In the genomic region with DNA sequence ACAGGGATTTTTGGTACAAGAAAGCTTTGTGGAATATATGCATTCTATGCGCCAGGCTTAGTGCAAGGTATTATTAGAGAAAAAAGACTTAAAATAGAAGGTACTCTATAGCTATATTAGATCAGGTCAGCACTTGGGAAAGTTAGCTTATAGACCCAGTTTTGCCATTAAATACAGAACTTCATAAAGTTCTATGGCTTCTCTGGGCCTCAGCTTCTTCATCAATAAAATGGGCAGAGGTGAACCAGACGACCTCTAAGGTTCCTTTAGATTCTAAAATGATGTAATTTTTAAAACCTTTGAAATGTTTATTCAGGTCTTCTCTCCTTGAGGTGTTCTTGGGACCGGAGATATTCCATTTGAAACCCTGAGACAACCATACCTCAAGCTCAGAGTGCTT, we compare ENCODE assay signal across 28 cellular contexts. TPM values are rescaled to one million over a fixed set of nuclear protein-coding genes. Genes with fewer than 3 reads are reported as not detected.
A peak's percentile ranks its signal among the peaks of the same experiment; 100 is the strongest.
DNase-seq lines count a peak whose midpoint lies in the region; ATAC-seq, FAIRE-seq and TF ChIP-seq lines count a peak whose summit lies in the region.
"Had no signal": no experiment of that assay in that cellular context is flagged by ENCODE, and none has a peak within 500 bp of the region (broad histone marks: within the 10 kb centered on the region; RNA-seq: fewer than 3 reads in every experiment).

No MANE protein-coding gene starts in this region.

- no peaks in the 10 kb centered on the region for H3K9me1 ChIP-seq in K562 (ENCODE audit: control insufficient read depth, insufficient read depth, low read length)

- TF ChIP-seq RAD21 in K562 (CRISPR knock-in tag; conservative IDR thresholded peaks at IDR 0.05 in 1 of 2, IDR thresholded peaks at IDR 0.05 in 1 of 2): no peak

- BruUV-seq in K562 (replicated peaks; lab: Mats Ljungman, UMichigan): no TSS peak

- H3K36me3 ChIP-seq in K562 (ENCODE audit: control insufficient read depth, insufficient read depth, low read length): peaks cover 70% of the 10 kb centered on the region
- no peaks in the 10 kb centered on the region for H3K36me3 ChIP-seq in testis (ENCODE audit: low read depth, missing control alignments)

- H3K36me3 Mint-ChIP-seq in stimulated activated naive CD8-positive, alpha-beta T cell treated with anti-CD3 and anti-CD28 coated beads, Interleukin-15, Interleukin-2, amounts not matched to agents 100 ng/mL and 50 ng/mL, for 24 hours (ENCODE audit: low read depth): peaks cover 42% of the 10 kb centered on the region
- peaks cover 28% of the 10 kb centered on the region for H3K36me3 Mint-ChIP-seq in activated naive CD8-positive, alpha-beta T cell treated with anti-CD3 and anti-CD28 coated beads, Interleukin-2, amount 50 U/mL, for 24 hours (ENCODE audit: low read depth)

- CTCF ChIA-PET in K562 (lab: Yijun Ruan, JAX; ENCODE audit: low intra/inter-chr PET ratio): no interaction called here

- H3K27ac Mint-ChIP-seq in stimulated activated naive CD8-positive, alpha-beta T cell treated with anti-CD3 and anti-CD28 coated beads, Interleukin-15, Interleukin-2, amounts not matched to agents 100 ng/mL and 50 ng/mL, for 24 hours: peak overlapping the region; percentile 28
- H3K27ac Mint-ChIP-seq in activated naive CD8-positive, alpha-beta T cell treated with anti-CD3 and anti-CD28 coated beads, Interleukin-2, amount 50 U/mL, for 24 hours: no peak overlapping the region

- no peaks in the 10 kb centered on the region for H3K4me1 ChIP-seq in K562 (replicated peaks in 1 of 2; ENCODE audit: control insufficient read depth in 2 of 2, insufficient read depth in 2 of 2, low read length in 2 of 2)
- no peaks in the 10 kb centered on the region for H3K4me1 ChIP-seq in testis
- H3K4me1 ChIP-seq: BE2C, BLaER1 had no signal

- no peaks in the 10 kb centered on the region for H3K27me3 Mint-ChIP-seq in stimulated activated naive CD8-positive, alpha-beta T cell treated with anti-CD3 and anti-CD28 coated beads, Interleukin-15, Interleukin-2, amounts not matched to agents 100 ng/mL and 50 ng/mL, for 24 hours
- no peaks in the 10 kb centered on the region for H3K27me3 Mint-ChIP-seq in activated naive CD8-positive, alpha-beta T cell treated with anti-CD3 and anti-CD28 coated beads, Interleukin-2, amount 50 U/mL, for 24 hours
- H3K27me3 Mint-ChIP-seq: CD4-positive, alpha-beta memory T cell; CD4-positive, CD25-positive, alpha-beta regulatory T cell; CD8-positive, alpha-beta memory T cell had no signal

- no peak for TF ChIP-seq EP300 in K562 (IDR thresholded peaks at IDR 0.05; ENCODE audit: low read length)

- H4K20me1 ChIP-seq in K562 (replicated peaks; ENCODE audit: control insufficient read depth, insufficient read depth, low read length): no peaks in the 10 kb centered on the region
- H4K20me1 ChIP-seq: BLaER1 had no signal

- no peak for ATAC-seq in stimulated activated naive CD8-positive, alpha-beta T cell treated with anti-CD3 and anti-CD28 coated beads, Interleukin-15, Interleukin-2, amounts not matched to agents 100 U/mL and 50 U/mL, for 24 hours
- no peak for ATAC-seq in K562
- ATAC-seq in activated naive CD8-positive, alpha-beta T cell treated with anti-CD3 and anti-CD28 coated beads, Interleukin-2, amount 50 U/mL, for 24 hours: no peak
- ATAC-seq: GM12878 had no signal

- H3K9me3 ChIP-seq in K562 (replicated peaks; ENCODE audit: control insufficient read depth, insufficient read depth, low read depth, low read length) (no peaks in the 10 kb centered on the region), testis (no peaks in the 10 kb centered on the region)
- H3K9me3 ChIP-seq: BE2C, BLaER1 had no signal

- no peak for FAIRE-seq in K562 (lab: Jason Lieb, UNC)
- FAIRE-seq: A204.1, GM12878, GM12892, GM18507 had no signal

- 83% methylated on average over 3 of the region's 3 CpGs for WGBS in K562 (ENCODE audit: insufficient coverage, low coverage, missing lambda C conversion rate)
- WGBS in testis, 2 donors: 95 to 98% methylated on average over 3 of the region's 3 CpGs

- no peak overlapping the region for H3K9ac ChIP-seq in K562 (ENCODE audit: insufficient read depth in 1 of 2, low read depth in 2 of 2, low read length in 2 of 2)
- H3K9ac ChIP-seq: BLaER1 had no signal

- no peaks in the 10 kb centered on the region for H3K27me3 ChIP-seq in K562 (ENCODE audit: control insufficient read depth in 2 of 2, insufficient read depth in 2 of 2, low read length in 2 of 2)
- no peaks in the 10 kb centered on the region for H3K27me3 ChIP-seq in testis
- H3K27me3 ChIP-seq: BE2C, BLaER1 had no signal

- H3K27ac ChIP-seq in K562 (ENCODE audit: extremely low read depth, low read depth, low read length) (no peak overlapping the region), testis (no peak overlapping the region)
- H3K27ac ChIP-seq: BLaER1 had no signal

- no peaks in the 10 kb centered on the region for H3K79me2 ChIP-seq in K562 (ENCODE audit: control insufficient read depth, insufficient read depth, low read length)

- intact Hi-C loops in K562 (cut with micrococcal nuclease) (no loop called here), testis (cut with DNase I; ENCODE audit: low total_unique reads) (no loop called here)

- in situ Hi-C loops in K562 (cut with MboI): no loop called here

- H3K4me2 ChIP-seq in K562 (ENCODE audit: insufficient read depth, low read length): no peak overlapping the region
- H3K4me2 ChIP-seq: BLaER1 had no signal

- TF ChIP-seq POLR2A in K562 (conservative IDR thresholded peaks at IDR 0.05): no peak
- no peak for TF ChIP-seq POLR2A in testis (IDR thresholded peaks at IDR 0.05)

- no peak overlapping the region for H2AFZ ChIP-seq in K562 (ENCODE audit: low read depth, low read length)

- TF ChIP-seq CTCF in K562 (IDR thresholded peaks at IDR 0.05 in 2 of 3, conservative IDR thresholded peaks at IDR 0.05 in 1 of 3; ENCODE audit: insufficient read depth in 2 of 3, low read depth in 1 of 3, low read length in 3 of 3): no peak
- no peak for TF ChIP-seq CTCF in testis (IDR thresholded peaks at IDR 0.05)

- H3K9me3 Mint-ChIP-seq in stimulated activated naive CD8-positive, alpha-beta T cell treated with anti-CD3 and anti-CD28 coated beads, Interleukin-15, Interleukin-2, amounts not matched to agents 100 ng/mL and 50 ng/mL, for 24 hours: no peaks in the 10 kb centered on the region
- H3K9me3 Mint-ChIP-seq in activated naive CD8-positive, alpha-beta T cell treated with anti-CD3 and anti-CD28 coated beads, Interleukin-2, amount 50 U/mL, for 24 hours: no peaks in the 10 kb centered on the region
- H3K9me3 Mint-ChIP-seq: CD14-positive monocyte; CD4-positive, alpha-beta memory T cell; CD4-positive, CD25-positive, alpha-beta regulatory T cell; CD8-positive, alpha-beta memory T cell had no signal

- H3K4me3 ChIP-seq in K562 (no peak overlapping the region), testis (no peak overlapping the region)
- H3K4me3 ChIP-seq: BLaER1, GM12878 had no signal

- H3K4me3 Mint-ChIP-seq in stimulated activated naive CD8-positive, alpha-beta T cell treated with anti-CD3 and anti-CD28 coated beads, Interleukin-15, Interleukin-2, amounts not matched to agents 100 ng/mL and 50 ng/mL, for 24 hours: no peak overlapping the region
- no peak overlapping the region for H3K4me3 Mint-ChIP-seq in activated naive CD8-positive, alpha-beta T cell treated with anti-CD3 and anti-CD28 coated beads, Interleukin-2, amount 50 U/mL, for 24 hours
- H3K4me3 Mint-ChIP-seq: CD14-positive monocyte; CD4-positive, alpha-beta memory T cell; CD8-positive, alpha-beta memory T cell had no signal

- DNase-seq in stimulated activated naive CD8-positive, alpha-beta T cell treated with anti-CD3 and anti-CD28 coated beads, Interleukin-15, Interleukin-2, amounts not matched to agents 100 U/mL and 50 U/mL, for 24 hours: no peak
- DNase-seq in K562 (ENCODE audit: extremely low read depth in 1 of 4, low spot score in 3 of 4) (no peak), testis (no peak)
- no peak for DNase-seq in activated naive CD8-positive, alpha-beta T cell treated with anti-CD3 and anti-CD28 coated beads, Interleukin-2, amount 50 U/mL, for 24 hours
- DNase-seq: 8988T; ACHN; BE2C; C1 segment of cervical spinal cord; CD4-positive, alpha-beta memory T cell; CD4-positive, CD25-positive, alpha-beta regulatory T cell; CD8-positive, alpha-beta memory T cell; COR-L47; DMS 273 treated with DMSO at 0.1 percent for 48 hours; DMS153; DMS53; DMS79; DND-41; EL; GDM1 had no signal

- POLR2A ChIA-PET in K562 (lab: Yijun Ruan, JAX): interaction anchor here (0.8 to 1.6 kb wide), 6 partner anchors 10 to 890 kb away, joined by 3 to 8 read pairs (median 4); a partner anchor contains a TSS

- H3K4me1 Mint-ChIP-seq in stimulated activated naive CD8-positive, alpha-beta T cell treated with anti-CD3 and anti-CD28 coated beads, Interleukin-15, Interleukin-2, amounts not matched to agents 100 ng/mL and 50 ng/mL, for 24 hours (ENCODE audit: low read depth): no peaks in the 10 kb centered on the region
- peaks cover 2% of the 10 kb centered on the region for H3K4me1 Mint-ChIP-seq in activated naive CD8-positive, alpha-beta T cell treated with anti-CD3 and anti-CD28 coated beads, Interleukin-2, amount 50 U/mL, for 24 hours
- H3K4me1 Mint-ChIP-seq: CD4-positive, alpha-beta memory T cell; CD4-positive, CD25-positive, alpha-beta regulatory T cell had no signal

RNA-seq across cellular contexts. Expression of a gene that starts 7.1 kb away (rescaled TPM):
- total RNA-seq in K562 (2011; cell fraction: chromatin; rRNA removed; ENCODE audit: low replicate concordance): 149 and 200 TPM in 2 replicates
- total RNA-seq in K562 (2011; cell fraction: nucleolus; rRNA removed): 156 TPM in 2 replicates
- total RNA-seq in K562 (2011; cell fraction: nucleoplasm; rRNA removed): 170 and 172 TPM in 2 replicates
- total RNA-seq in K562 (2014; rRNA removed) (92.1 and 99.8 TPM in 2 replicates), K562 (2014; rRNA removed; fragmentation: Illumina TruSeq; extraction: Trizol) (147 and 150 TPM in 2 replicates), K562 (2015; rRNA removed; fragmentation: Illumina TruSeq; extraction: Trizol) (134 and 138 TPM in 2 replicates), K562 (2021) (126 and 135 TPM in 2 replicates), testis (10 to 100 TPM; 62.4 to 63.3 TPM)
- polyA plus RNA-seq in K562 (2011; rRNA removed) (181 and 190 TPM in 2 replicates), K562 (2014; fragmentation: Illumina TruSeq; extraction: Trizol) (139 and 142 TPM in 2 replicates), K562 (2014; fragmentation: Nextera tagmentation; extraction: Ambion mirVana) (10 to 100 TPM; 33.8 to 45.0 TPM), K562 (2014; rRNA removed) (163 and 169 TPM in 2 replicates), testis (ENCODE audit: insufficient read depth, low read depth, low replicate concordance) (82.5 TPM)
- 120 and 165 TPM in 2 replicates for polyA plus RNA-seq in K562 (2011; cell fraction: cytosol; rRNA removed)
- polyA plus RNA-seq in K562 (2011; cell fraction: nucleus; rRNA removed): 78.9 and 103 TPM in 2 replicates
- 118 and 164 TPM in 2 replicates for polyA plus RNA-seq in K562 (2012)
- polyA minus RNA-seq in K562 (2011; rRNA and poly(A)+ RNA removed): 106 and 114 TPM in 2 replicates
- polyA minus RNA-seq in K562 (2011; cell fraction: cytosol; rRNA and poly(A)+ RNA removed): 30.3 and 31.9 TPM in 2 replicates
- 22.1 and 38.5 TPM in 2 replicates for polyA minus RNA-seq in K562 (2011; cell fraction: nucleus; rRNA and poly(A)+ RNA removed)

RNA-seq across cellular contexts. Expression of a gene that starts 8.6 kb away (rescaled TPM):
- 232 and 281 TPM in 2 replicates for total RNA-seq in K562 (2011; cell fraction: chromatin; rRNA removed; ENCODE audit: low replicate concordance)
- total RNA-seq in K562 (2011; cell fraction: nucleolus; rRNA removed): 149 and 156 TPM in 2 replicates
- total RNA-seq in K562 (2011; cell fraction: nucleoplasm; rRNA removed): 189 and 239 TPM in 2 replicates
- total RNA-seq in K562 (2014; rRNA removed): 103 and 130 TPM in 2 replicates
- total RNA-seq in K562 (2014; rRNA removed; fragmentation: Illumina TruSeq; extraction: Trizol): 149 and 156 TPM in 2 replicates
- total RNA-seq in K562 (2015; rRNA removed; fragmentation: Illumina TruSeq; extraction: Trizol): 164 and 168 TPM in 2 replicates
- 365 and 375 TPM in 2 replicates for total RNA-seq in K562 (2021)
- 107 and 183 TPM in 2 replicates for polyA plus RNA-seq in K562 (2011; rRNA removed)
- 101 and 152 TPM in 2 replicates for polyA plus RNA-seq in K562 (2011; cell fraction: cytosol; rRNA removed)
- polyA plus RNA-seq in K562 (2011; cell fraction: nucleus; rRNA removed): 173 and 189 TPM in 2 replicates
- polyA plus RNA-seq in K562 (2012): 183 and 226 TPM in 2 replicates
- polyA plus RNA-seq in K562 (2014; fragmentation: Illumina TruSeq; extraction: Trizol): 301 and 390 TPM in 2 replicates
- polyA plus RNA-seq in K562 (2014; fragmentation: Nextera tagmentation; extraction: Ambion mirVana): 100 to 1,000 TPM in 1 of 2 experiments, 10 to 100 TPM in 1; 99.9 to 239 TPM
- polyA plus RNA-seq in K562 (2014; rRNA removed): 109 and 122 TPM in 2 replicates
- polyA minus RNA-seq in K562 (2011; rRNA and poly(A)+ RNA removed): 150 and 226 TPM in 2 replicates
- polyA minus RNA-seq in K562 (2011; cell fraction: cytosol; rRNA and poly(A)+ RNA removed): 315 and 351 TPM in 2 replicates
- polyA minus RNA-seq in K562 (2011; cell fraction: nucleus; rRNA and poly(A)+ RNA removed): 64.2 and 101 TPM in 2 replicates
- 10 to 100 TPM; 67.8 to 70.2 TPM for total RNA-seq in testis
- polyA plus RNA-seq in testis (ENCODE audit: insufficient read depth, low read depth, low replicate concordance): 63.8 TPM

RNA-seq across cellular contexts. Expression of a gene that starts 25.1 kb away (rescaled TPM):
- 615 and 739 TPM in 2 replicates for total RNA-seq in K562 (2011; cell fraction: chromatin; rRNA removed; ENCODE audit: low replicate concordance)
- total RNA-seq in K562 (2011; cell fraction: nucleolus; rRNA removed): 296 and 318 TPM in 2 replicates
- total RNA-seq in K562 (2011; cell fraction: nucleoplasm; rRNA removed): 263 and 299 TPM in 2 replicates
- total RNA-seq in K562 (2014; rRNA removed): 25.0 and 25.6 TPM in 2 replicates
- total RNA-seq in K562 (2014; rRNA removed; fragmentation: Illumina TruSeq; extraction: Trizol): 25.9 and 26.0 TPM in 2 replicates
- 21.6 and 21.7 TPM in 2 replicates for total RNA-seq in K562 (2015; rRNA removed; fragmentation: Illumina TruSeq; extraction: Trizol)
- 40.2 and 51.4 TPM in 2 replicates for total RNA-seq in K562 (2021)
- 66.1 and 134 TPM in 2 replicates for polyA plus RNA-seq in K562 (2011; rRNA removed)
- 22.2 and 36.4 TPM in 2 replicates for polyA plus RNA-seq in K562 (2011; cell fraction: cytosol; rRNA removed)
- polyA plus RNA-seq in K562 (2011; cell fraction: nucleus; rRNA removed): 942 and 1,795 TPM in 2 replicates
- polyA plus RNA-seq in K562 (2012): 42.1 and 71.3 TPM in 2 replicates
- polyA plus RNA-seq in K562 (2014; fragmentation: Illumina TruSeq; extraction: Trizol): 29.1 and 35.3 TPM in 2 replicates
- 10 to 100 TPM; 15.0 to 23.9 TPM for polyA plus RNA-seq in K562 (2014; fragmentation: Nextera tagmentation; extraction: Ambion mirVana)
- 39.4 and 65.2 TPM in 2 replicates for polyA plus RNA-seq in K562 (2014; rRNA removed)
- polyA minus RNA-seq in K562 (2011; rRNA and poly(A)+ RNA removed): 27.5 and 64.2 TPM in 2 replicates
- polyA minus RNA-seq in K562 (2011; cell fraction: cytosol; rRNA and poly(A)+ RNA removed): 13.0 and 14.8 TPM in 2 replicates
- 98.8 and 223 TPM in 2 replicates for polyA minus RNA-seq in K562 (2011; cell fraction: nucleus; rRNA and poly(A)+ RNA removed)
- 100 to 1,000 TPM; 105 to 155 TPM for total RNA-seq in testis
- polyA plus RNA-seq in testis (ENCODE audit: insufficient read depth, low read depth, low replicate concordance): 119 TPM

RNA-seq across cellular contexts. Expression of a gene that starts 30.0 kb away (rescaled TPM):
- 5.8 and 7.7 TPM in 2 replicates for total RNA-seq in K562 (2011; cell fraction: chromatin; rRNA removed; ENCODE audit: low replicate concordance)
- 6.0 and 10.7 TPM in 2 replicates for total RNA-seq in K562 (2011; cell fraction: nucleolus; rRNA removed)
- total RNA-seq in K562 (2011; cell fraction: nucleoplasm; rRNA removed): 8.4 and 11.0 TPM in 2 replicates
- total RNA-seq in K562 (2014; rRNA removed) (7.8 and 8.9 TPM in 2 replicates), K562 (2014; rRNA removed; fragmentation: Illumina TruSeq; extraction: Trizol) (9.0 and 9.1 TPM in 2 replicates), K562 (2015; rRNA removed; fragmentation: Illumina TruSeq; extraction: Trizol) (9.1 TPM in 2 replicates), K562 (2021) (9.6 and 12.5 TPM in 2 replicates), testis (1 to 10 TPM; 8.1 to 8.4 TPM)
- polyA plus RNA-seq in K562 (2011; rRNA removed) (4.4 and 21.6 TPM in 2 replicates), K562 (2014; fragmentation: Illumina TruSeq; extraction: Trizol) (20.1 and 22.5 TPM in 2 replicates), K562 (2014; fragmentation: Nextera tagmentation; extraction: Ambion mirVana) (10 to 100 TPM; 36.7 to 37.2 TPM), K562 (2014; rRNA removed) (21.3 and 29.3 TPM in 2 replicates), testis (ENCODE audit: insufficient read depth, low read depth, low replicate concordance) (34.9 TPM)
- polyA plus RNA-seq in K562 (2011; cell fraction: cytosol; rRNA removed): 9.3 and 22.4 TPM in 2 replicates
- 18.8 and 49.0 TPM in 2 replicates for polyA plus RNA-seq in K562 (2011; cell fraction: nucleus; rRNA removed)
- 10.0 and 54.7 TPM in 2 replicates for polyA plus RNA-seq in K562 (2012)
- polyA minus RNA-seq in K562 (2011; rRNA and poly(A)+ RNA removed): 0.98 and 2.3 TPM in 2 replicates
- polyA minus RNA-seq in K562 (2011; cell fraction: cytosol; rRNA and poly(A)+ RNA removed): 3.3 TPM in 1 of 2 replicates, not detected in the other
- 0.67 and 3.4 TPM in 2 replicates for polyA minus RNA-seq in K562 (2011; cell fraction: nucleus; rRNA and poly(A)+ RNA removed)
- total RNA-seq: A673 had no signal
- polyA plus RNA-seq: AG04450 had no signal

RNA-seq across cellular contexts. Expression of a gene that starts 42.0 kb away (rescaled TPM):
- 40.5 and 51.5 TPM in 2 replicates for total RNA-seq in K562 (2011; cell fraction: chromatin; rRNA removed; ENCODE audit: low replicate concordance)
- 39.9 and 41.2 TPM in 2 replicates for total RNA-seq in K562 (2011; cell fraction: nucleolus; rRNA removed)
- 38.4 and 43.7 TPM in 2 replicates for total RNA-seq in K562 (2011; cell fraction: nucleoplasm; rRNA removed)
- total RNA-seq in K562 (2014; rRNA removed): 11.3 and 14.3 TPM in 2 replicates
- total RNA-seq in K562 (2014; rRNA removed; fragmentation: Illumina TruSeq; extraction: Trizol): 11.4 and 12.0 TPM in 2 replicates
- total RNA-seq in K562 (2015; rRNA removed; fragmentation: Illumina TruSeq; extraction: Trizol): 10.0 and 11.0 TPM in 2 replicates
- 12.7 and 14.2 TPM in 2 replicates for total RNA-seq in K562 (2021)
- 26.4 and 31.2 TPM in 2 replicates for polyA plus RNA-seq in K562 (2011; rRNA removed)
- polyA plus RNA-seq in K562 (2011; cell fraction: cytosol; rRNA removed): 19.6 and 35.7 TPM in 2 replicates
- polyA plus RNA-seq in K562 (2011; cell fraction: nucleus; rRNA removed): 49.1 and 54.0 TPM in 2 replicates
- 11.8 and 21.5 TPM in 2 replicates for polyA plus RNA-seq in K562 (2012)
- 16.3 and 19.3 TPM in 2 replicates for polyA plus RNA-seq in K562 (2014; fragmentation: Illumina TruSeq; extraction: Trizol)
- 1 to 10 TPM; 3.1 to 5.7 TPM for polyA plus RNA-seq in K562 (2014; fragmentation: Nextera tagmentation; extraction: Ambion mirVana)
- 21.1 and 23.6 TPM in 2 replicates for polyA plus RNA-seq in K562 (2014; rRNA removed)
- 15.2 and 18.2 TPM in 2 replicates for polyA minus RNA-seq in K562 (2011; rRNA and poly(A)+ RNA removed)
- 5.1 and 7.4 TPM in 2 replicates for polyA minus RNA-seq in K562 (2011; cell fraction: cytosol; rRNA and poly(A)+ RNA removed)
- polyA minus RNA-seq in K562 (2011; cell fraction: nucleus; rRNA and poly(A)+ RNA removed): 7.7 and 12.7 TPM in 2 replicates
- 10 to 100 TPM; 24.2 to 26.9 TPM for total RNA-seq in testis
- 10.6 TPM for polyA plus RNA-seq in testis (ENCODE audit: insufficient read depth, low read depth, low replicate concordance)
